ENCODE assay signal across 2 cellular contexts in genomic region chr2:8168876-8169275, GRCh38.
TF ChIP-seq lines count a peak whose summit lies in the region.

No MANE protein-coding gene starts in this region.

TF ChIP-seq in IMR-90, 13 proteins besides CTCF, POLR2A, EP300 and RAD21:
- TF ChIP-seq RCOR1 (IDR thresholded peaks at IDR 0.05; ENCODE audit: insufficient replicate concordance, low read length), result no peak

TF ChIP-seq in endothelial cell of umbilical vein, 7 proteins besides CTCF, POLR2A, EP300 and RAD21:
- TF ChIP-seq MAX (IDR thresholded peaks at IDR 0.05; ENCODE audit: insufficient read depth, insufficient read length) (no peak), GATA2 (IDR thresholded peaks at IDR 0.05; ENCODE audit: insufficient read depth, insufficient read length, low read depth, low read length) (no peak), JUN (IDR thresholded peaks at IDR 0.05; ENCODE audit: borderline replicate concordance, insufficient read depth, insufficient read length, low read depth) (no peak), POLR2AphosphoS5 (IDR thresholded peaks at IDR 0.05; ENCODE audit: insufficient read depth, low read depth, low read length) (no peak), EZH2 (IDR thresholded peaks at IDR 0.05; ENCODE audit: borderline replicate concordance, low read depth, low read length, severe bottlenecking) (no peak), FOS (IDR thresholded peaks at IDR 0.05; ENCODE audit: borderline replicate concordance, insufficient read depth, low read length) (no peak), MYC (IDR thresholded peaks at IDR 0.05; ENCODE audit: low read depth, low read length) (no peak)
TF ChIP-seq in endothelial cell of umbilical vein: peak in this region for 0.
